8 cellular contexts compared by ENCODE assay signal in genomic region chr15:90524018-90524803, GRCh38. TPM values are rescaled to one million over a fixed set of nuclear protein-coding genes. Genes with fewer than 3 reads are reported as not detected.
DNase-seq lines count a peak whose midpoint lies in the region; ATAC-seq, FAIRE-seq and TF ChIP-seq lines count a peak whose summit lies in the region.
"Not testable (repeated sequence)": the region's sequence is repeated elsewhere in the genome, so short reads cannot be mapped to it uniquely, and the experiment has no call there.

No MANE protein-coding gene starts in this region.

- peak; percentile 94 for FAIRE-seq in GM19239 (lab: Jason Lieb, UNC)

- CTCF ChIA-PET in mammary epithelial cell (lab: Charles Lee; ENCODE audit: low non-redundant PET) = not testable (repeated sequence)

- 88% methylated on average over 6 of the region's 6 CpGs for WGBS in mammary epithelial cell (ENCODE audit: low coverage, missing lambda C conversion rate)

- not testable (repeated sequence) for H2AFZ ChIP-seq in mammary epithelial cell (ENCODE audit: low read depth, low read length)

- not testable (repeated sequence) for H3K9me3 ChIP-seq in mammary epithelial cell (replicated peaks; ENCODE audit: insufficient read depth, low read length)

- not testable (repeated sequence) for H3K9ac ChIP-seq in mammary epithelial cell (ENCODE audit: insufficient read depth, low read length)

- not testable (repeated sequence) for H3K4me1 ChIP-seq in mammary epithelial cell (ENCODE audit: insufficient read depth, low read length)

- H3K4me2 ChIP-seq in mammary epithelial cell (ENCODE audit: insufficient read depth, low read depth, low read length) = not testable (repeated sequence)

- TF ChIP-seq CTCF in GM13976 (IDR thresholded peaks at IDR 0.05; ENCODE audit: borderline replicate concordance, control extremely low read depth, extremely low read depth, insufficient read depth, missing control alignments); mammary epithelial cell (conservative IDR thresholded peaks at IDR 0.05 in 1 of 2, IDR thresholded peaks at IDR 0.05 in 1 of 2; ENCODE audit: extremely low read depth in 1 of 2, insufficient read depth in 1 of 2, low read depth in 1 of 2, low read length in 2 of 2): not testable (repeated sequence)

- BruUV-seq in mammary epithelial cell (replicated peaks; lab: Mats Ljungman, UMichigan) = not testable (repeated sequence)

- DNase-seq in GM13976 (ENCODE audit: low spot score) (peak; percentile 68), GM19239 (ENCODE audit: insufficient read length, low spot score) (peak; percentile 59), RPMI7951 (ENCODE audit: low read depth) (peak; percentile 21), mammary epithelial cell (peak; percentile 24), renal cortical epithelial cell (ENCODE audit: low read depth) (peak; percentile 23)

- not testable (repeated sequence) for H4K20me1 ChIP-seq in mammary epithelial cell (ENCODE audit: insufficient read depth, low read length)

- in situ Hi-C loops in GM13976 (cut with MboI; ENCODE audit: low sequenced_read_pairs, unreplicated experiment); mammary epithelial cell (cut with MboI; ENCODE audit: low sequenced_read_pairs in 2 of 2): not testable (repeated sequence)

- dilution Hi-C loops in mammary epithelial cell (cut with HindIII; ENCODE audit: low sequenced_read_pairs) = loop anchor here (5.0 kb wide), 1 partner anchor 88 kb away; no protein-coding TSS in a partner anchor

- H3K27me3 ChIP-seq in mammary epithelial cell (ENCODE audit: insufficient read depth, low read length) = not testable (repeated sequence)

- H3K27ac ChIP-seq in mammary epithelial cell (ENCODE audit: insufficient read depth, low read depth, low read length) = not testable (repeated sequence)

- ATAC-seq in GM21723 (IDR thresholded peaks at IDR 0.05; ENCODE audit: unreplicated experiment) = peak; percentile 60
- peak; percentile 64 for ATAC-seq in HG02852 (IDR thresholded peaks at IDR 0.05; ENCODE audit: unreplicated experiment)
- ATAC-seq in HG03342 (IDR thresholded peaks at IDR 0.05; ENCODE audit: unreplicated experiment) = peak; percentile 79

- H3K79me2 ChIP-seq in mammary epithelial cell (ENCODE audit: insufficient read depth, low read length) = not testable (repeated sequence)

- H3K36me3 ChIP-seq in mammary epithelial cell (ENCODE audit: insufficient read depth, low read length) = not testable (repeated sequence)

- intact Hi-C loops in mammary epithelial cell (cut with micrococcal nuclease) = not testable (repeated sequence)

- not testable (repeated sequence) for H3K4me3 ChIP-seq in mammary epithelial cell (replicated peaks in 1 of 3; ENCODE audit: insufficient read depth in 1 of 3, low read depth in 2 of 3, low read length in 3 of 3)

RNA-seq across cellular contexts. Expression of gene CRTC3, which starts 5.5 kb away (rescaled TPM):
- 10.5 and 10.7 TPM in 2 replicates for total RNA-seq in RPMI7951 (2014; rRNA removed; shearing (Covaris generic))
- total RNA-seq in mammary epithelial cell (10 to 100 TPM; 14.0 to 21.8 TPM), renal cortical epithelial cell (4.9 and 17.3 TPM in 2 replicates)
- 11.1 TPM for polyA plus RNA-seq in mammary epithelial cell
- 63.8 TPM for polyA minus RNA-seq in mammary epithelial cell
